Comparison of ENCODE assay signal across 17 cellular contexts in the genomic region with DNA sequence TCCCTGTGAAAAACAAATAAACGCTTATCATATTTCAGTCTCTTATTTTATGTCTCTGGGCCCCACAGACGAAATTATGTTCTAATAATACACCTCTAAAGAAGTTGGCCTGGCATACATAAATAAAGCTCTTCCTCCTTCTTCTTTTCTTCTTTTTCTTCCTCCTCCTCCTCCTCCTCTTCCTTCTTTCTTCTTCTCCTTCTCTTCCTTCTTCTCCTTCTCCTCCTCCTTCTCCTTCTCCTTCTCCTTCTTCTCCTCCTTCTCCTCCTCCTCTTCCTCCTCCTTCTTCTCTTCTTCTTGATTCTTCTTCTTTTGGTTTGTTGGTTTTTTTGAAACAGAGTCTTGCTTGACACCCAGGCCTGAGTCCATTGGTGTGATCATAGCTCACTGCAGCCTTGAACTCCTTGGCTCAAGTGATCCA. TPM values are rescaled to one million over a fixed set of nuclear protein-coding genes. Genes with fewer than 3 reads are reported as not detected.
DNase-seq lines count a peak whose midpoint lies in the region; ATAC-seq, FAIRE-seq and TF ChIP-seq lines count a peak whose summit lies in the region.
"Had no signal": no experiment of that assay in that cellular context is flagged by ENCODE, and none has a peak within 500 bp of the region (broad histone marks: within the 10 kb centered on the region; RNA-seq: fewer than 3 reads in every experiment).

No MANE protein-coding gene starts in this region.

- H4K20me1 ChIP-seq in HepG2 (ENCODE audit: insufficient read depth, low read length) (no peaks in the 10 kb centered on the region), OCI-LY7 (ENCODE audit: insufficient read depth, low read length) (no peaks in the 10 kb centered on the region), fibroblast of lung (ENCODE audit: control insufficient read depth, extremely low read depth, insufficient read depth, low read length) (no peaks in the 10 kb centered on the region)

- peaks cover 62% of the 10 kb centered on the region for H3K4me1 ChIP-seq in HepG2 (ENCODE audit: insufficient read depth, low read length)
- peaks cover 0 to 28% (median 10%) of the 10 kb centered on the region in 4 donors for H3K4me1 ChIP-seq in right lobe of liver
- no peaks in the 10 kb centered on the region for H3K4me1 ChIP-seq in OCI-LY7 (ENCODE audit: insufficient read depth, low read length, poor library complexity, severe bottlenecking)
- no peaks in the 10 kb centered on the region for H3K4me1 ChIP-seq in fibroblast of lung (ENCODE audit: control insufficient read depth, extremely low read depth, insufficient read depth, low read length)
- H3K4me1 ChIP-seq: HAP-1 had no signal

- H2AFZ ChIP-seq in HepG2 (ENCODE audit: low read length) (no peak overlapping the region), OCI-LY7 (ENCODE audit: low read length) (peak overlapping the region; percentile 88), fibroblast of lung (ENCODE audit: low read length) (peak overlapping the region; percentile 23)

- H3K79me2 ChIP-seq in HepG2 (ENCODE audit: insufficient read depth, low read length) (no peaks in the 10 kb centered on the region), OCI-LY7 (ENCODE audit: insufficient read depth, low read depth, low read length) (no peaks in the 10 kb centered on the region), fibroblast of lung (ENCODE audit: control insufficient read depth, insufficient read depth, low read length) (no peaks in the 10 kb centered on the region)

- H3K4me2 ChIP-seq in HepG2 (ENCODE audit: low read depth, low read length) (peak overlapping the region; percentile 33), OCI-LY7 (ENCODE audit: low read length) (no peak overlapping the region), fibroblast of lung (ENCODE audit: extremely low read depth, insufficient read depth, low read length) (no peak overlapping the region)

- DNase-seq in HepG2 (ENCODE audit: low spot score), result no peak
- DNase-seq in right lobe of liver, result no peak
- no peak for DNase-seq in OCI-LY7 (ENCODE audit: low spot score)
- DNase-seq in fibroblast of lung (ENCODE audit: low read depth in 2 of 2), result no peak
- no peak for DNase-seq in activated T-cell treated with anti-CD3 and anti-CD28 coated beads, Interleukin-2, amount 50 U/mL, for 48 hours
- no peak for DNase-seq in Right ventricle myocardium inferior (ENCODE audit: missing footprints)
- DNase-seq in NCI-H510A treated with DMSO at 0.1 percent for 48 hours (lab: John Stamatoyannopoulos, UW), result no peak
- DNase-seq: AML-193, GF-D8, NCI-H1417 treated with DMSO at 0.1 percent for 48 hours, NCI-H187 treated with DMSO at 0.1 percent for 48 hours, NCI-H2107 had no signal

- BruUV-seq in HepG2 (replicated peaks; lab: Mats Ljungman, UMichigan) (no TSS peak), OCI-LY7 (replicated peaks; lab: Mats Ljungman, UMichigan) (no TSS peak)

- FAIRE-seq in HepG2 (lab: Jason Lieb, UNC), result no peak
- FAIRE-seq: RCC 7860 had no signal

- no peaks in the 10 kb centered on the region for H3K9me2 ChIP-seq in OCI-LY7 (ENCODE audit: insufficient read depth, low read length)

- H3K4me3 ChIP-seq in HepG2 (replicated peaks in 1 of 3; ENCODE audit: insufficient read depth in 1 of 3, low read depth in 2 of 3, low read length in 3 of 3) (no peak overlapping the region), right lobe of liver (no peak overlapping the region), OCI-LY7 (ENCODE audit: low read depth, low read length, poor library complexity, severe bottlenecking) (no peak overlapping the region), fibroblast of lung (replicated peaks in 1 of 4; ENCODE audit: control extremely low read depth in 1 of 4, insufficient read depth in 1 of 4, low read depth in 3 of 4, low read length in 4 of 4) (no peak overlapping the region)
- H3K4me3 ChIP-seq: HAP-1, MG63 had no signal

- H3K36me3 ChIP-seq in HepG2 (replicated peaks in 1 of 2; ENCODE audit: control insufficient read depth in 1 of 2, insufficient read depth in 2 of 2, low read length in 2 of 2) (no peaks in the 10 kb centered on the region), right lobe of liver (no peaks in the 10 kb centered on the region), OCI-LY7 (ENCODE audit: insufficient read depth, low read length) (no peaks in the 10 kb centered on the region), fibroblast of lung (ENCODE audit: control insufficient read depth, insufficient read depth, low read length) (no peaks in the 10 kb centered on the region)
- H3K36me3 ChIP-seq: HAP-1, MG63 had no signal

- no peaks in the 10 kb centered on the region for H3K27me3 ChIP-seq in HepG2 (ENCODE audit: control insufficient read depth in 1 of 2, insufficient read depth in 2 of 2, low read length in 2 of 2)
- no peaks in the 10 kb centered on the region for H3K27me3 ChIP-seq in right lobe of liver
- no peaks in the 10 kb centered on the region for H3K27me3 ChIP-seq in fibroblast of lung (ENCODE audit: control insufficient read depth, insufficient read depth, low read length)
- H3K27me3 ChIP-seq: MG63 had no signal

- in situ Hi-C loops in HepG2 (cut with HindIII; ENCODE audit: extremely low pct_ligation_motif_present, low pct_unique_long_range_greater_than_20kb), result no loop called here

- H3K9ac ChIP-seq in HepG2 (ENCODE audit: insufficient read depth, low read depth, low read length) (no peak overlapping the region), fibroblast of lung (ENCODE audit: insufficient read depth, low read length) (no peak overlapping the region)

- WGBS in HepG2 (ENCODE audit: low lambda C conversion rate), result 51% methylated on average over 2 of the region's 2 CpGs
- 50% methylated on average over 1 of the region's 2 CpGs for WGBS in right lobe of liver (ENCODE audit: insufficient coverage, low coverage, low lambda C conversion rate, missing lambda C conversion rate)

- H3K27ac ChIP-seq in HepG2 (ENCODE audit: extremely low read length, insufficient read depth, low read length) (no peak overlapping the region), right lobe of liver (peak overlapping the region in 1 of 3 donors; percentile 73), OCI-LY7 (ENCODE audit: low read depth, low read length, poor library complexity, severe bottlenecking) (no peak overlapping the region), fibroblast of lung (ENCODE audit: insufficient read depth, low read length) (no peak overlapping the region)
- H3K27ac ChIP-seq: C4-2B had no signal

- no peak for TF ChIP-seq RAD21 in HepG2 (CRISPR knock-in tag; IDR thresholded peaks at IDR 0.05)

- no peaks in the 10 kb centered on the region for H3K9me3 ChIP-seq in HepG2 (ENCODE audit: low read length)
- H3K9me3 ChIP-seq in right lobe of liver, result no peaks in the 10 kb centered on the region
- H3K9me3 ChIP-seq in OCI-LY7 (ENCODE audit: low read length), result no peaks in the 10 kb centered on the region
- no peaks in the 10 kb centered on the region for H3K9me3 ChIP-seq in fibroblast of lung (ENCODE audit: control insufficient read depth, insufficient read depth, low read depth, low read length)
- H3K9me3 ChIP-seq: HAP-1, MG63 had no signal

- POLR2A ChIA-PET in HepG2 (lab: Yijun Ruan, JAX), result interaction anchor here (1.2 to 9.0 kb wide), 2 partner anchors 69 to 279 kb away, joined by 4 to 98 read pairs; partner anchors contain the start of gene CEBPB
- POLR2A ChIA-PET in OCI-LY7 (lab: Charles Lee), result interaction anchor here (0.6 to 1.1 kb wide), 3 partner anchors 118 to 273 kb away, joined by 3 to 8 read pairs (median 4); no protein-coding TSS in a partner anchor

- TF ChIP-seq CTCF in HepG2 (CRISPR knock-in tag; IDR thresholded peaks at IDR 0.05) (no peak), right lobe of liver (IDR thresholded peaks at IDR 0.05) (no peak), OCI-LY7 (conservative IDR thresholded peaks at IDR 0.05; ENCODE audit: low read length) (no peak), fibroblast of lung (conservative IDR thresholded peaks at IDR 0.05 in 1 of 2, IDR thresholded peaks at IDR 0.05 in 1 of 2; ENCODE audit: low read depth in 1 of 2, low read length in 2 of 2) (no peak)

- CTCF ChIA-PET in HepG2 (lab: Yijun Ruan, JAX; ENCODE audit: low intra/inter-chr PET ratio, low total read pairs) (no interaction called here), OCI-LY7 (lab: Charles Lee; ENCODE audit: unreplicated experiment) (no interaction called here)

- ATAC-seq in HepG2 (no peak), right lobe of liver (no peak), HG02852 (IDR thresholded peaks at IDR 0.05; ENCODE audit: unreplicated experiment) (no peak), Right ventricle myocardium inferior (no peak)

- TF ChIP-seq POLR2A in HepG2 (IDR thresholded peaks at IDR 0.05; ENCODE audit: insufficient read depth in 1 of 2, low read depth in 2 of 2, low read length in 2 of 2) (no peak), right lobe of liver (IDR thresholded peaks at IDR 0.05) (no peak)

- intact Hi-C loops in HepG2 (cut with micrococcal nuclease; ENCODE audit: unreplicated experiment), result no loop called here
- intact Hi-C loops in right lobe of liver (cut with DNase I), result loop anchor here in 1 of 2 donors (10.0 kb wide), 1 partner anchor 164 kb away; no protein-coding TSS in a partner anchor
- intact Hi-C loops in OCI-LY7 (cut with micrococcal nuclease; ENCODE audit: unreplicated experiment), result loop anchor here (10.0 kb wide), 1 partner anchor 124 kb away; no protein-coding TSS in a partner anchor
- intact Hi-C loops in Right ventricle myocardium inferior (cut with DNase I), result no loop called here

- TF ChIP-seq EP300 in HepG2 (IDR thresholded peaks at IDR 0.05; ENCODE audit: low read depth in 2 of 2, low read length in 2 of 2), result no peak
- TF ChIP-seq EP300 in HepG2 (CRISPR knock-in tag; IDR thresholded peaks at IDR 0.05; ENCODE audit: borderline replicate concordance), result no peak

RNA-seq across cellular contexts. Expression of gene PTPN1, which starts 41.8 kb away (rescaled TPM):
- total RNA-seq in HepG2 (2016; rRNA removed; fragmentation: Illumina TruSeq; extraction: Trizol) (33.3 and 37.2 TPM in 2 replicates), right lobe of liver (10 to 100 TPM in 5 of 6 experiments, 1 to 10 TPM in 1; 9.5 to 14.9 (median 12.6) TPM), OCI-LY7 (2022) (17.1 and 22.0 TPM in 2 replicates), fibroblast of lung (12.8 and 20.0 TPM in 2 replicates), Right ventricle myocardium inferior (23.3 TPM)
- total RNA-seq in HepG2 (2016; cell fraction: cytosol; rRNA removed; fragmentation: Illumina TruSeq; extraction: Trizol; ENCODE audit: low read depth), result 4.1 and 4.3 TPM in 2 replicates
- 31.0 and 34.8 TPM in 2 replicates for total RNA-seq in HepG2 (2016; cell fraction: insoluble cytoplasmic fraction; rRNA removed; fragmentation: Illumina TruSeq; extraction: Trizol)
- 16.1 and 17.5 TPM in 2 replicates for total RNA-seq in HepG2 (2016; cell fraction: membrane; rRNA removed; fragmentation: Illumina TruSeq; extraction: Trizol)
- 22.9 and 26.4 TPM in 2 replicates for total RNA-seq in HepG2 (2016; cell fraction: nucleus; rRNA removed; fragmentation: Illumina TruSeq; extraction: Trizol)
- polyA plus RNA-seq in HepG2 (2011; rRNA removed) (16.8 and 17.7 TPM in 2 replicates), fibroblast of lung (28.5 and 28.7 TPM in 2 replicates)
- polyA plus RNA-seq in HepG2 (2011; cell fraction: cytosol; rRNA removed), result 14.7 and 18.4 TPM in 2 replicates
- 21.4 and 23.7 TPM in 2 replicates for polyA plus RNA-seq in HepG2 (2011; cell fraction: nucleus; rRNA removed)
- polyA plus RNA-seq in HepG2 (2012), result 20.9 and 24.3 TPM in 2 replicates
- polyA plus RNA-seq in HepG2 (2016; cell fraction: cytosol; fragmentation: Illumina TruSeq; extraction: Trizol; ENCODE audit: low read depth), result 2.4 and 2.5 TPM in 2 replicates
- 33.0 and 39.3 TPM in 2 replicates for polyA plus RNA-seq in HepG2 (2016; cell fraction: insoluble cytoplasmic fraction; fragmentation: Illumina TruSeq; extraction: Trizol; ENCODE audit: low read depth)
- polyA plus RNA-seq in HepG2 (2016; cell fraction: membrane; fragmentation: Illumina TruSeq; extraction: Trizol; ENCODE audit: low read depth), result 9.4 and 10.0 TPM in 2 replicates
- polyA plus RNA-seq in HepG2 (2016; cell fraction: nucleus; fragmentation: Illumina TruSeq; extraction: Trizol; ENCODE audit: insufficient read depth, low read depth), result 31.1 and 31.8 TPM in 2 replicates
- 27.4 and 30.1 TPM in 2 replicates for polyA minus RNA-seq in HepG2 (2011; rRNA and poly(A)+ RNA removed; ENCODE audit: low replicate concordance)
- 12.4 and 15.0 TPM in 2 replicates for polyA minus RNA-seq in HepG2 (2011; cell fraction: cytosol; rRNA and poly(A)+ RNA removed)
- 23.0 and 24.9 TPM in 2 replicates for polyA minus RNA-seq in HepG2 (2011; cell fraction: nucleus; rRNA and poly(A)+ RNA removed)
- total RNA-seq in OCI-LY7 (2014; rRNA removed; shearing (Covaris generic)), result 21.6 and 25.1 TPM in 2 replicates
- 27.4 and 27.5 TPM in 2 replicates for polyA plus RNA-seq in fibroblast of lung (2012)
- 37.8 and 39.8 TPM in 2 replicates for polyA minus RNA-seq in fibroblast of lung (ENCODE audit: low replicate concordance)
